ENCODE assay signal across 15 cellular contexts in genomic region chr4:139633195-139633594, GRCh38. TPM values are rescaled to one million over a fixed set of nuclear protein-coding genes. Genes with fewer than 3 reads are reported as not detected.
A peak's percentile ranks its signal among the peaks of the same experiment; 100 is the strongest.
DNase-seq lines count a peak whose midpoint lies in the region; ATAC-seq and TF ChIP-seq lines count a peak whose summit lies in the region.
"Had no signal": no experiment of that assay in that cellular context is flagged by ENCODE, and none has a peak within 500 bp of the region (broad histone marks: within the 10 kb centered on the region; RNA-seq: fewer than 3 reads in every experiment).

No MANE protein-coding gene starts in this region.

- H3K36me3 ChIP-seq in WERI-Rb-1 (no peaks in the 10 kb centered on the region), esophagus squamous epithelium (no peaks in the 10 kb centered on the region), right lobe of liver (no peaks in the 10 kb centered on the region), stomach smooth muscle (ENCODE audit: control insufficient read depth in 2 of 2, insufficient read depth in 2 of 2, low read length in 2 of 2) (no peaks in the 10 kb centered on the region)
- no peaks in the 10 kb centered on the region for H3K36me3 ChIP-seq in effector memory CD4-positive, alpha-beta T cell (ENCODE audit: control insufficient read depth, insufficient read depth, low read length)
- H3K36me3 ChIP-seq: BLaER1 treated with 17β-estradiol and CSF1 and Interleukin-3, amounts not matched to agents 10 nM and 100 nM had no signal

- H3K27me3 ChIP-seq in WERI-Rb-1 (ENCODE audit: insufficient read depth, low read depth, severe bottlenecking), result peaks cover 48% of the 10 kb centered on the region
- no peaks in the 10 kb centered on the region for H3K27me3 ChIP-seq in esophagus squamous epithelium
- H3K27me3 ChIP-seq in right lobe of liver, result no peaks in the 10 kb centered on the region
- H3K27me3 ChIP-seq in stomach smooth muscle (ENCODE audit: control insufficient read depth in 1 of 2, insufficient read depth in 2 of 2, low read length in 2 of 2), result no peaks in the 10 kb centered on the region
- H3K27me3 ChIP-seq in effector memory CD4-positive, alpha-beta T cell (replicated peaks; ENCODE audit: control insufficient read depth, insufficient read depth, low read length, poor library complexity, severe bottlenecking), result no peaks in the 10 kb centered on the region
- H3K27me3 ChIP-seq: BLaER1 treated with 17β-estradiol and CSF1 and Interleukin-3, amounts not matched to agents 10 nM and 100 nM had no signal

- ATAC-seq in right lobe of liver, result peak; percentile 48 to 67 (median 58)
- no peak for ATAC-seq in natural killer cell treated with Interleukin-12 subunit alpha and Interleukin-12 subunit beta and Interleukin-15 and Interleukin-18, amount 100 ng/mL, for 72 hours
- ATAC-seq in activated T-cell treated with anti-CD3 and anti-CD28 coated beads, Interleukin-2, amount 50 U/mL, for 72 hours (replicated peaks in 1 of 2), result no peak
- ATAC-seq: effector memory CD8-positive, alpha-beta T cell; stimulated activated naive B cell treated with anti-CD40 and anti-IgM and Interleukin-4, amounts not matched to agents 10 μg/mL and 1 μg/mL and 100 μg/mL, for 72 hours; T-helper 17 cell had no signal

- DNase-seq in WERI-Rb-1 (no peak), esophagus squamous epithelium (lab: John Stamatoyannopoulos, UW) (no peak), right lobe of liver (no peak)
- no peak for DNase-seq in natural killer cell treated with Interleukin-12 subunit alpha and Interleukin-12 subunit beta and Interleukin-15 and Interleukin-18, amount 100 ng/mL, for 72 hours (ENCODE audit: low spot score)
- no peak for DNase-seq in effector memory CD4-positive, alpha-beta T cell
- no peak for DNase-seq in activated T-cell treated with anti-CD3 and anti-CD28 coated beads, Interleukin-2, amount 50 U/mL, for 72 hours
- DNase-seq: activated CD4-positive, alpha-beta T cell treated with anti-CD3 and anti-CD28 coated beads, Interleukin-2, amount 10 ng/mL, durations not matched to agents 7 days and 5 days; activated T-cell treated with anti-CD3 and anti-CD28 coated beads, Interleukin-2, amount 50 U/mL, for 48 hours; effector memory CD8-positive, alpha-beta T cell; stimulated activated CD4-positive, alpha-beta T cell treated with anti-CD3 and anti-CD28 coated beads, Interleukin-4, amount 100 ng/mL, for 1 hour; stimulated activated naive B cell treated with anti-CD40 and anti-IgM and Interleukin-4, amounts not matched to agents 10 μg/mL and 1 μg/mL and 100 μg/mL, for 72 hours; T-helper 17 cell had no signal

- H3K9ac ChIP-seq in stomach smooth muscle (ENCODE audit: low read length in 2 of 2), result peak overlapping the region in 1 of 2 donors; percentile 53
- H3K9ac ChIP-seq: BLaER1 treated with 17β-estradiol and CSF1 and Interleukin-3, amounts not matched to agents 10 nM and 100 nM had no signal

- no peaks in the 10 kb centered on the region for H3K4me1 Mint-ChIP-seq in natural killer cell treated with Interleukin-12 subunit alpha and Interleukin-12 subunit beta and Interleukin-15 and Interleukin-18, amount 100 ng/mL, for 72 hours (ENCODE audit: low read depth in 2 of 2)
- H3K4me1 Mint-ChIP-seq in activated T-cell treated with anti-CD3 and anti-CD28 coated beads, Interleukin-2, amount 50 U/mL, for 72 hours (ENCODE audit: low read depth), result no peaks in the 10 kb centered on the region
- H3K4me1 Mint-ChIP-seq: activated CD4-positive, alpha-beta T cell treated with anti-CD3 and anti-CD28 coated beads, Interleukin-2, amount 10 ng/mL, durations not matched to agents 7 days and 5 days; stimulated activated naive B cell treated with anti-CD40 and anti-IgM and Interleukin-4, amounts not matched to agents 10 μg/mL and 1 μg/mL and 100 μg/mL, for 72 hours had no signal

- TF ChIP-seq CTCF in WERI-Rb-1 (IDR thresholded peaks at IDR 0.05; ENCODE audit: low read depth, low read length) (no peak), esophagus squamous epithelium (IDR thresholded peaks at IDR 0.05) (no peak), right lobe of liver (IDR thresholded peaks at IDR 0.05) (no peak)

- H3K9me3 ChIP-seq in WERI-Rb-1 (ENCODE audit: severe bottlenecking) (peaks cover 4% of the 10 kb centered on the region), esophagus squamous epithelium (peaks cover 0 to 3% (median 0%) of the 10 kb centered on the region in 3 donors), right lobe of liver (no peaks in the 10 kb centered on the region), stomach smooth muscle (ENCODE audit: control insufficient read depth in 2 of 2, low read length in 2 of 2) (no peaks in the 10 kb centered on the region)
- H3K9me3 ChIP-seq in effector memory CD4-positive, alpha-beta T cell (ENCODE audit: control insufficient read depth, low read length), result no peaks in the 10 kb centered on the region

- intact Hi-C loops in esophagus squamous epithelium (cut with DNase I), result no loop called here
- intact Hi-C loops in right lobe of liver (cut with DNase I), result no loop called here

- WGBS in esophagus squamous epithelium, 2 donors, result 71 to 77% methylated on average over 17 of the region's 17 CpGs
- WGBS in right lobe of liver (ENCODE audit: insufficient coverage, low coverage, low lambda C conversion rate, missing lambda C conversion rate), result 65% methylated on average over 16 of the region's 17 CpGs

- TF ChIP-seq POLR2A in esophagus squamous epithelium (IDR thresholded peaks at IDR 0.05) (no peak), right lobe of liver (IDR thresholded peaks at IDR 0.05) (no peak)

- H3K27me3 Mint-ChIP-seq in natural killer cell treated with Interleukin-12 subunit alpha and Interleukin-12 subunit beta and Interleukin-15 and Interleukin-18, amount 100 ng/mL, for 72 hours, result peaks cover 24 to 49% of the 10 kb centered on the region in 2 donors
- H3K27me3 Mint-ChIP-seq in activated T-cell treated with anti-CD3 and anti-CD28 coated beads, Interleukin-2, amount 50 U/mL, for 72 hours (ENCODE audit: low read depth), result peaks cover 41% of the 10 kb centered on the region

- H3K4me3 ChIP-seq in WERI-Rb-1 (ENCODE audit: low read depth, low read length) (peak overlapping the region; percentile 32), esophagus squamous epithelium (peak overlapping the region in 3 of 4 donors; percentile 21 to 45 (median 23)), right lobe of liver (peak overlapping the region in 2 of 3 donors; percentile 26 to 31), stomach smooth muscle (ENCODE audit: low read length in 2 of 2) (peak overlapping the region; percentile 56 to 67)
- no peak overlapping the region for H3K4me3 ChIP-seq in effector memory CD4-positive, alpha-beta T cell (ENCODE audit: insufficient read depth, low read depth, low read length, poor library complexity, severe bottlenecking)
- H3K4me3 ChIP-seq: BLaER1 treated with 17β-estradiol and CSF1 and Interleukin-3, amounts not matched to agents 10 nM and 100 nM had no signal

- H3K27ac ChIP-seq in WERI-Rb-1 (no peak overlapping the region), esophagus squamous epithelium (peak overlapping the region in 1 of 4 donors; percentile 38), right lobe of liver (peak overlapping the region; percentile 47 to 80 (median 48)), stomach smooth muscle (ENCODE audit: low read length) (no peak overlapping the region)
- no peak overlapping the region for H3K27ac ChIP-seq in effector memory CD4-positive, alpha-beta T cell (ENCODE audit: insufficient read depth, low read length, poor library complexity, severe bottlenecking)
- H3K27ac ChIP-seq: BLaER1 treated with 17β-estradiol and CSF1 and Interleukin-3, amounts not matched to agents 10 nM and 100 nM had no signal

- H3K4me1 ChIP-seq in esophagus squamous epithelium, result peaks cover 0 to 12% (median 0%) of the 10 kb centered on the region in 3 donors
- no peaks in the 10 kb centered on the region for H3K4me1 ChIP-seq in right lobe of liver
- peaks cover 2% of the 10 kb centered on the region for H3K4me1 ChIP-seq in stomach smooth muscle (ENCODE audit: control insufficient read depth, insufficient read depth, low read length)
- H3K4me1 ChIP-seq in effector memory CD4-positive, alpha-beta T cell (ENCODE audit: control insufficient read depth, insufficient read depth, low read length, poor library complexity, severe bottlenecking), result no peaks in the 10 kb centered on the region

- peaks cover 6% of the 10 kb centered on the region for H3K36me3 Mint-ChIP-seq in natural killer cell treated with Interleukin-12 subunit alpha and Interleukin-12 subunit beta and Interleukin-15 and Interleukin-18, amount 100 ng/mL, for 72 hours
- peaks cover 0 to 2% of the 10 kb centered on the region in 2 donors for H3K36me3 Mint-ChIP-seq in activated T-cell treated with anti-CD3 and anti-CD28 coated beads, Interleukin-2, amount 50 U/mL, for 72 hours (ENCODE audit: insufficient read depth in 2 of 2)
- H3K36me3 Mint-ChIP-seq: stimulated activated naive B cell treated with anti-CD40 and anti-IgM and Interleukin-4, amounts not matched to agents 10 μg/mL and 1 μg/mL and 100 μg/mL, for 72 hours had no signal

- H3K9me3 Mint-ChIP-seq in natural killer cell treated with Interleukin-12 subunit alpha and Interleukin-12 subunit beta and Interleukin-15 and Interleukin-18, amount 100 ng/mL, for 72 hours, result no peaks in the 10 kb centered on the region
- peaks cover 2% of the 10 kb centered on the region in 2 donors for H3K9me3 Mint-ChIP-seq in activated T-cell treated with anti-CD3 and anti-CD28 coated beads, Interleukin-2, amount 50 U/mL, for 72 hours
- H3K9me3 Mint-ChIP-seq: effector memory CD8-positive, alpha-beta T cell had no signal

- no peak overlapping the region for H3K4me3 Mint-ChIP-seq in natural killer cell treated with Interleukin-12 subunit alpha and Interleukin-12 subunit beta and Interleukin-15 and Interleukin-18, amount 100 ng/mL, for 72 hours
- no peak overlapping the region for H3K4me3 Mint-ChIP-seq in activated T-cell treated with anti-CD3 and anti-CD28 coated beads, Interleukin-2, amount 50 U/mL, for 72 hours
- H3K4me3 Mint-ChIP-seq: activated CD4-positive, alpha-beta T cell treated with anti-CD3 and anti-CD28 coated beads, Interleukin-2, amount 10 ng/mL, durations not matched to agents 7 days and 5 days; effector memory CD8-positive, alpha-beta T cell; stimulated activated naive B cell treated with anti-CD40 and anti-IgM and Interleukin-4, amounts not matched to agents 10 μg/mL and 1 μg/mL and 100 μg/mL, for 72 hours; T-helper 17 cell had no signal

- no peak overlapping the region for H3K27ac Mint-ChIP-seq in natural killer cell treated with Interleukin-12 subunit alpha and Interleukin-12 subunit beta and Interleukin-15 and Interleukin-18, amount 100 ng/mL, for 72 hours
- no peak overlapping the region for H3K27ac Mint-ChIP-seq in activated T-cell treated with anti-CD3 and anti-CD28 coated beads, Interleukin-2, amount 50 U/mL, for 72 hours
- H3K27ac Mint-ChIP-seq: activated CD4-positive, alpha-beta T cell treated with anti-CD3 and anti-CD28 coated beads, Interleukin-2, amount 10 ng/mL, durations not matched to agents 7 days and 5 days; effector memory CD8-positive, alpha-beta T cell; HFFc6; stimulated activated naive B cell treated with anti-CD40 and anti-IgM and Interleukin-4, amounts not matched to agents 10 μg/mL and 1 μg/mL and 100 μg/mL, for 72 hours; T-helper 17 cell had no signal

RNA-seq across cellular contexts. Expression of gene MGST2, which starts 32.4 kb away (rescaled TPM):
- total RNA-seq in esophagus squamous epithelium (100 to 1,000 TPM; 105 to 209 (median 158) TPM), right lobe of liver (100 to 1,000 TPM; 105 to 125 (median 114) TPM)
- total RNA-seq in natural killer cell treated with Interleukin-12 subunit alpha and Interleukin-12 subunit beta and Interleukin-15 and Interleukin-18, amount 100 ng/mL, for 72 hours, result 10 to 100 TPM in 1 of 2 donors, 1 to 10 TPM in 1; 8.2 to 19.0 TPM
- total RNA-seq in activated T-cell treated with anti-CD3 and anti-CD28 coated beads, Interleukin-2, amount 50 U/mL, for 72 hours, result 10 to 100 TPM in 1 of 2 donors, 1 to 10 TPM in 1; 8.2 to 17.6 TPM

Comparison
In these comparisons a context has a peak if more than half of its experiments do, and no peak if none do; other contexts are left out.
1. H3K27ac ChIP-seq: peak in right lobe of liver (3 of 3); none in WERI-Rb-1 (single experiment), stomach smooth muscle (single experiment) and effector memory CD4-positive, alpha-beta T cell (single experiment).
2. ATAC-seq: peak in right lobe of liver (4 of 4); none in natural killer cell treated with Interleukin-12 subunit alpha and Interleukin-12 subunit beta and Interleukin-15 and Interleukin-18, amount 100 ng/mL, for 72 hours (0 of 2) and activated T-cell treated with anti-CD3 and anti-CD28 coated beads, Interleukin-2, amount 50 U/mL, for 72 hours (0 of 2).
3. RNA of gene MGST2, which starts 32.4 kb away (total RNA-seq): 105 to 209 TPM in esophagus squamous epithelium and 105 to 125 TPM in right lobe of liver; 8.2 to 19.0 TPM in natural killer cell treated with Interleukin-12 subunit alpha and Interleukin-12 subunit beta and Interleukin-15 and Interleukin-18, amount 100 ng/mL, for 72 hours and 8.2 to 17.6 TPM in activated T-cell treated with anti-CD3 and anti-CD28 coated beads, Interleukin-2, amount 50 U/mL, for 72 hours; every median in the first group is over 4 times any median in the second.